In genomic region chr17:41404024-41404651, GRCh38 we compare ENCODE assay signal across 9 cellular contexts. TPM values are rescaled to one million over a fixed set of nuclear protein-coding genes. Genes with fewer than 3 reads are reported as not detected.
DNase-seq lines count a peak whose midpoint lies in the region; ATAC-seq and TF ChIP-seq lines count a peak whose summit lies in the region.
"Had no signal": no experiment of that assay in that cellular context is flagged by ENCODE, and none has a peak within 500 bp of the region (broad histone marks: within the 10 kb centered on the region; RNA-seq: fewer than 3 reads in every experiment).

No MANE protein-coding gene starts in this region.

- DNase-seq in HFF-Myc (ENCODE audit: extremely low read depth, low read depth) (peak; percentile 96), SIG-M5 (lab: John Stamatoyannopoulos, UW) (peak; percentile 21), MCF 10A (ENCODE audit: unreplicated experiment) (peak; percentile 99), smooth muscle cell (lab: John Stamatoyannopoulos, UW; ENCODE audit: unreplicated experiment) (no peak), body of pancreas (no peak), T-helper 9 cell (no peak)
- DNase-seq: pancreas had no signal

- H3K27me3 ChIP-seq in smooth muscle cell (ENCODE audit: low read depth), result no peaks in the 10 kb centered on the region
- no peaks in the 10 kb centered on the region for H3K27me3 ChIP-seq in body of pancreas
- H3K27me3 ChIP-seq: pancreas had no signal

- H3K27ac Mint-ChIP-seq in MCF 10A (ENCODE audit: low read depth, unreplicated experiment), result peak overlapping the region; percentile 35

- H3K36me3 ChIP-seq in smooth muscle cell (ENCODE audit: low read depth) (no peaks in the 10 kb centered on the region), body of pancreas (replicated peaks in 1 of 2; ENCODE audit: insufficient read depth in 1 of 2, low read depth in 2 of 2) (no peaks in the 10 kb centered on the region)
- H3K36me3 ChIP-seq: pancreas had no signal

- peak overlapping the region; percentile 3 for H3K4me3 Mint-ChIP-seq in MCF 10A (ENCODE audit: unreplicated experiment)

- BruUV-seq in MCF 10A (replicated peaks; lab: Mats Ljungman, UMichigan), result no TSS peak

- no peaks in the 10 kb centered on the region for H3K9me3 Mint-ChIP-seq in MCF 10A (ENCODE audit: unreplicated experiment)

- no peaks in the 10 kb centered on the region for H3K79me2 ChIP-seq in smooth muscle cell (ENCODE audit: low read depth)

- H4K20me1 ChIP-seq in smooth muscle cell (ENCODE audit: low read depth), result no peaks in the 10 kb centered on the region

- no peak overlapping the region for H2AFZ ChIP-seq in smooth muscle cell (ENCODE audit: low read depth)

- H3K27ac ChIP-seq in smooth muscle cell (ENCODE audit: low read depth) (peak overlapping the region; percentile 94), body of pancreas (no peak overlapping the region)
- H3K27ac ChIP-seq: pancreas, SK-N-MC had no signal

- no peak for ATAC-seq in body of pancreas
- ATAC-seq in HG02759 (IDR thresholded peaks at IDR 0.05; ENCODE audit: unreplicated experiment), result no peak

- no peak overlapping the region for H3K4me3 ChIP-seq in HFF-Myc (replicated peaks; ENCODE audit: low read depth, low read length)
- no peak overlapping the region for H3K4me3 ChIP-seq in smooth muscle cell
- H3K4me3 ChIP-seq in body of pancreas, result no peak overlapping the region
- H3K4me3 ChIP-seq: pancreas, SK-N-MC had no signal

- TF ChIP-seq POLR2A in body of pancreas (IDR thresholded peaks at IDR 0.05), result no peak

- POLR2A ChIA-PET in MCF 10A (lab: Yijun Ruan, JAX), result interaction anchor here (0.7 to 3.1 kb wide), 20 partner anchors 10 to 933 kb away, joined by 3 to 13 read pairs (median 4); partner anchors contain the start of gene KRT15

- intact Hi-C loops in MCF 10A (cut with micrococcal nuclease), result no loop called here
- intact Hi-C loops in body of pancreas (cut with DNase I), result no loop called here

- H3F3A ChIP-seq in smooth muscle cell (ENCODE audit: low read depth), result peaks cover 9% of the 10 kb centered on the region

- H3K27me3 Mint-ChIP-seq in MCF 10A (ENCODE audit: insufficient read depth, unreplicated experiment), result peaks cover 54% of the 10 kb centered on the region

- H3K9me3 ChIP-seq in smooth muscle cell (replicated peaks; ENCODE audit: low read depth) (no peaks in the 10 kb centered on the region), body of pancreas (no peaks in the 10 kb centered on the region)
- H3K9me3 ChIP-seq: pancreas had no signal

- peak overlapping the region; percentile 81 for H3K9ac ChIP-seq in smooth muscle cell (ENCODE audit: low read depth)

- H3K4me1 ChIP-seq in smooth muscle cell (ENCODE audit: low read depth) (no peaks in the 10 kb centered on the region), body of pancreas (no peaks in the 10 kb centered on the region)
- H3K4me1 ChIP-seq: pancreas had no signal

- H3K36me3 Mint-ChIP-seq in MCF 10A (ENCODE audit: insufficient read depth, unreplicated experiment), result no peaks in the 10 kb centered on the region

- CTCF ChIA-PET in MCF 10A (lab: Yijun Ruan, JAX), result interaction anchor here (0.6 to 3.7 kb wide), 7 partner anchors 9 to 977 kb away, joined by 3 to 22 read pairs (median 3); no protein-coding TSS in a partner anchor

- WGBS in smooth muscle cell (ENCODE audit: low lambda C conversion rate), result 31% methylated on average over 7 of the region's 7 CpGs
- WGBS in body of pancreas, 2 donors, result 61 to 62% methylated on average over 7 of the region's 7 CpGs

- no peak for TF ChIP-seq CTCF in HFF-Myc (IDR thresholded peaks at IDR 0.05; ENCODE audit: low read depth, low read length, missing control alignments)
- TF ChIP-seq CTCF in MCF 10A (IDR thresholded peaks at IDR 0.05; ENCODE audit: unreplicated experiment), result no peak
- no peak for TF ChIP-seq CTCF in smooth muscle cell (IDR thresholded peaks at IDR 0.05; ENCODE audit: borderline replicate concordance, insufficient read depth, poor library complexity, severe bottlenecking)
- no peak for TF ChIP-seq CTCF in body of pancreas (IDR thresholded peaks at IDR 0.05)

- peaks cover 13% of the 10 kb centered on the region for H3K4me1 Mint-ChIP-seq in MCF 10A (ENCODE audit: insufficient read depth, unreplicated experiment)

- H3K4me2 ChIP-seq in smooth muscle cell, result peak overlapping the region; percentile 61

RNA-seq across cellular contexts. Expression of gene KRT31, which starts 6.7 kb away (rescaled TPM):
- total RNA-seq in MCF 10A (2022), result not detected in 2 replicates
- total RNA-seq in smooth muscle cell, result not detected in 2 replicates
- not detected in 2 replicates for polyA plus RNA-seq in smooth muscle cell
- not detected for total RNA-seq in body of pancreas
- total RNA-seq: pancreas had no signal
- polyA plus RNA-seq: pancreas had no signal

RNA-seq across cellular contexts. Expression of gene KRT37, which starts 20.2 kb away (rescaled TPM):
- not detected in 2 replicates for total RNA-seq in MCF 10A (2022)
- total RNA-seq in smooth muscle cell, result 0.18 and 0.40 TPM in 2 replicates
- not detected in 2 replicates for polyA plus RNA-seq in smooth muscle cell
- not detected for total RNA-seq in body of pancreas
- total RNA-seq: pancreas had no signal
- polyA plus RNA-seq: pancreas had no signal

RNA-seq across cellular contexts. Expression of gene KRT34, which starts 22.0 kb away (rescaled TPM):
- total RNA-seq in MCF 10A (2022) (0.40 and 0.42 TPM in 2 replicates), smooth muscle cell (18.6 and 23.1 TPM in 2 replicates), body of pancreas (not detected)
- 5.3 and 8.5 TPM in 2 replicates for polyA plus RNA-seq in smooth muscle cell
- total RNA-seq: pancreas had no signal
- polyA plus RNA-seq: pancreas had no signal

RNA-seq across cellular contexts. Expression of gene KRT33B, which starts 34.5 kb away (rescaled TPM):
- total RNA-seq in MCF 10A (2022), result not detected in 2 replicates
- 2.3 and 2.7 TPM in 2 replicates for total RNA-seq in smooth muscle cell
- polyA plus RNA-seq in smooth muscle cell, result 1.1 and 1.8 TPM in 2 replicates
- not detected for total RNA-seq in body of pancreas
- total RNA-seq: pancreas had no signal
- polyA plus RNA-seq: pancreas had no signal

RNA-seq across cellular contexts. Expression of gene KRT38, which starts 36.6 kb away (rescaled TPM):
- total RNA-seq in MCF 10A (2022), result not detected in 2 replicates
- total RNA-seq in smooth muscle cell, result not detected in 2 replicates
- not detected in 2 replicates for polyA plus RNA-seq in smooth muscle cell
- not detected for total RNA-seq in body of pancreas
- total RNA-seq: pancreas had no signal
- polyA plus RNA-seq: pancreas had no signal

Comparison
In these comparisons a context has a peak if more than half of its experiments do, and no peak if none do; other contexts are left out.
1. DNase-seq: peak in HFF-Myc (single experiment), SIG-M5 (single experiment) and MCF 10A (single experiment); none in smooth muscle cell (single experiment), body of pancreas (0 of 4) and T-helper 9 cell (single experiment).
2. RNA of gene KRT34, which starts 22.0 kb away (total RNA-seq): 18.6 to 23.1 TPM in smooth muscle cell; 0.40 to 0.42 TPM in MCF 10A and not detected in body of pancreas; every median in the first group is over 10 times any median in the second.